Comparison of ENCODE assay signal across 17 cellular contexts in genomic region chr10:56911906-56912480, GRCh38.
"Had no signal": no experiment of that assay in that cellular context is flagged by ENCODE, and none has a peak within 500 bp of the region (broad histone marks: within the 10 kb centered on the region; RNA-seq: fewer than 3 reads in every experiment).

No MANE protein-coding gene starts in this region.

- H3K27me3 ChIP-seq: ascending aorta, dorsolateral prefrontal cortex, testis had no signal

- H3K27ac Mint-ChIP-seq: activated CD8-positive, alpha-beta T cell treated with anti-CD3 and anti-CD28 coated beads, Interleukin-2, amount 10 ng/mL, durations not matched to agents 7 days and 5 days; activated naive CD8-positive, alpha-beta T cell treated with anti-CD3 and anti-CD28 coated beads, Interleukin-2, amount 50 U/mL, for 24 hours; activated T-helper 1 cell treated with anti-CD3 and anti-CD28 coated beads, Interleukin-12 subunit alpha, Interleukin-12 subunit beta, Interleukin-2, Interleukin-4 antibody, amounts not matched to agents 30 ng/mL and 10 ng/mL and 1 ng/mL, durations not matched to agents 14 hours and 24 hours and 36 hours; memory B cell; natural killer cell treated with Interleukin-12 subunit alpha and Interleukin-12 subunit beta and Interleukin-15 and Interleukin-18, amount 100 ng/mL, for 72 hours; stimulated activated naive CD8-positive, alpha-beta T cell treated with anti-CD3 and anti-CD28 coated beads, Interleukin-15, amount 100 ng/mL, for 72 hours had no signal

- H3K27me3 Mint-ChIP-seq: activated naive CD8-positive, alpha-beta T cell treated with anti-CD3 and anti-CD28 coated beads, Interleukin-2, amount 50 U/mL, for 24 hours; memory B cell; natural killer cell treated with Interleukin-12 subunit alpha and Interleukin-12 subunit beta and Interleukin-15 and Interleukin-18, amount 100 ng/mL, for 72 hours; stimulated activated naive CD8-positive, alpha-beta T cell treated with anti-CD3 and anti-CD28 coated beads, Interleukin-15, amount 100 ng/mL, for 72 hours had no signal

- H3K4me3 Mint-ChIP-seq: activated CD8-positive, alpha-beta T cell treated with anti-CD3 and anti-CD28 coated beads, Interleukin-2, amount 10 ng/mL, durations not matched to agents 7 days and 5 days; activated naive CD8-positive, alpha-beta T cell treated with anti-CD3 and anti-CD28 coated beads, Interleukin-2, amount 50 U/mL, for 24 hours; activated T-helper 1 cell treated with anti-CD3 and anti-CD28 coated beads, Interleukin-12 subunit alpha, Interleukin-12 subunit beta, Interleukin-2, Interleukin-4 antibody, amounts not matched to agents 30 ng/mL and 10 ng/mL and 1 ng/mL, durations not matched to agents 14 hours and 24 hours and 36 hours; memory B cell; natural killer cell treated with Interleukin-12 subunit alpha and Interleukin-12 subunit beta and Interleukin-15 and Interleukin-18, amount 100 ng/mL, for 72 hours; stimulated activated naive CD8-positive, alpha-beta T cell treated with anti-CD3 and anti-CD28 coated beads, Interleukin-15, amount 100 ng/mL, for 72 hours had no signal

- H3K27ac ChIP-seq: ascending aorta, dorsolateral prefrontal cortex, testis, VCaP had no signal

- H3K36me3 Mint-ChIP-seq: memory B cell; natural killer cell treated with Interleukin-12 subunit alpha and Interleukin-12 subunit beta and Interleukin-15 and Interleukin-18, amount 100 ng/mL, for 72 hours had no signal

- H3K36me3 ChIP-seq: ascending aorta had no signal

- H3K4me1 Mint-ChIP-seq: activated naive CD8-positive, alpha-beta T cell treated with anti-CD3 and anti-CD28 coated beads, Interleukin-2, amount 50 U/mL, for 24 hours; memory B cell; stimulated activated naive CD8-positive, alpha-beta T cell treated with anti-CD3 and anti-CD28 coated beads, Interleukin-15, amount 100 ng/mL, for 72 hours had no signal

- H3K4me3 ChIP-seq: ascending aorta, dorsolateral prefrontal cortex, testis had no signal

- ATAC-seq: activated CD8-positive, alpha-beta T cell treated with anti-CD3 and anti-CD28 coated beads, Interleukin-2, amount 10 ng/mL, durations not matched to agents 7 days and 5 days; activated naive CD8-positive, alpha-beta T cell treated with anti-CD3 and anti-CD28 coated beads, Interleukin-2, amount 50 U/mL, for 24 hours; esophagus mucosa; left cardiac atrium; natural killer cell treated with Interleukin-12 subunit alpha and Interleukin-12 subunit beta and Interleukin-15 and Interleukin-18, amount 100 ng/mL, for 72 hours; stimulated activated naive CD8-positive, alpha-beta T cell treated with anti-CD3 and anti-CD28 coated beads, Interleukin-15, amount 100 ng/mL, for 72 hours had no signal

- FAIRE-seq: endometrium had no signal

- H3K4me1 ChIP-seq: ascending aorta, testis had no signal

- H3K9me3 ChIP-seq: ascending aorta, testis had no signal

- DNase-seq: activated CD4-positive, alpha-beta T cell treated with anti-CD3 and anti-CD28 coated beads for 4 hours; activated CD8-positive, alpha-beta T cell treated with anti-CD3 and anti-CD28 coated beads, Interleukin-2, amount 10 ng/mL, durations not matched to agents 7 days and 5 days; activated naive CD4-positive, alpha-beta T cell; activated naive CD8-positive, alpha-beta T cell treated with anti-CD3 and anti-CD28 coated beads, Interleukin-2, amount 50 U/mL, for 24 hours; dorsolateral prefrontal cortex; hypothalamus; left cardiac atrium; stimulated activated CD4-positive, alpha-beta T cell treated with anti-CD3 and anti-CD28 coated beads, Interleukin-4, amount 100 ng/mL, for 4 hours; stimulated activated naive CD8-positive, alpha-beta T cell treated with anti-CD3 and anti-CD28 coated beads, Interleukin-15, amount 100 ng/mL, for 72 hours; testis had no signal
